In the genomic region with DNA sequence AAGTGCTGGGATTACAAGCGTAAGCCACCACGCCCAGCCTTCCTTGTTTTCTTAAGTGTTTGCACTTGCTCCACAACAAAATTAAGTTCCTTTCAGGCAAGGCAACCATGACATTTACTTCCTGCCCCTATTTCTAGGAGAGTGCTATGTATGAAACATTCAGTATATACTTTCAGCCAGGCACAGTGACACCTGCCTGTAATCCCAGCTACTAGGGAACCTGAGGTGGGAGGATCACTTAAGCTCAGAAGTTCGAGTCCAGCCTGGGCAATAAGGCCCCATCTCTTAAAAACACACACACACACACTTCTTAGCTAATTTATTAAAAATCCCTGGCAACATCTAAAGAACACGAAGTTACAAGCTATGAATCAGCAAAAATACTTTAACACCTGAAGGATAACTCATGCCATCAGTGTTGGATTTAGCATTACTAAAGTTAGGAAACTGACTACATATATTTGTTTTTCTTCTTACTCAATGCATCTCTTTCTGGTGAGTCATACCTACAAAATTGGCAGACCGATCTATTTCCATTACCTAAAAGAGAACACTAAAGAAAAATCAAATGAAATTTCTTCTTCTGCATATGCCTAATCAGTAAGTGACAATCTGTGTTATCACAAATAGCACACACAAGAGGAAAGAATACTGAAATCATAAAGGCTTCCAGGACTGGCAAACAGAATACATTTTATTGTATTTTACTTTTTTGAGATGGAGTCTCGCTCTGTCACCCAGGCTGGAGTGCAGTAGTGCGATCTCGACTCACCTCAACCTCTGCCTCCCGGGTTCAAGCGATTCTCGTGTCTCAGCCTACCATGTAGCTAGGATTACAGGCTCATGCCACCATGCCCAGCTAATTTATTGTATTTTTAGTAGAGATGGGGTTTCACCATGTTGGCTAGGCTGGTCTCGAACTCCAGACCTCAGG, we compare ENCODE assay signal across 11 cellular contexts. TPM values are rescaled to one million over a fixed set of nuclear protein-coding genes. Genes with fewer than 3 reads are reported as not detected.
A peak's percentile ranks its signal among the peaks of the same experiment; 100 is the strongest.
DNase-seq lines count a peak whose midpoint lies in the region; ATAC-seq, FAIRE-seq and TF ChIP-seq lines count a peak whose summit lies in the region.
"Had no signal": no experiment of that assay in that cellular context is flagged by ENCODE, and none has a peak within 500 bp of the region (broad histone marks: within the 10 kb centered on the region; RNA-seq: fewer than 3 reads in every experiment).

No MANE protein-coding gene starts in this region.

- FAIRE-seq in A549 (lab: Jason Lieb, UNC): peak; percentile 51

- ATAC-seq in A549: peak; percentile 73 to 80
- ATAC-seq in central memory CD8-positive, alpha-beta T cell (replicated peaks; ENCODE audit: extremely low read depth, poor library complexity, severe bottlenecking): no peak
- ATAC-seq in lower lobe of right lung: peak; percentile 76 to 88
- ATAC-seq in GM18858 (IDR thresholded peaks at IDR 0.05; ENCODE audit: unreplicated experiment): no peak

- intact Hi-C loops in lower lobe of right lung (cut with DNase I): no loop called here

- TF ChIP-seq CTCF in A549 (IDR thresholded peaks at IDR 0.05) (no peak), lower lobe of right lung (IDR thresholded peaks at IDR 0.05) (no peak)

- in situ Hi-C loops in HAP-1 (cut with MboI; ENCODE audit: low sequenced_read_pairs): no loop called here

- DNase-seq in A549 (ENCODE audit: low read depth in 1 of 2, low spot score in 1 of 2) (peak; percentile 35 to 82), HT1080 (ENCODE audit: low read depth) (peak; percentile 91), lower lobe of right lung (no peak), HAP-1 (ENCODE audit: low spot score in 2 of 2) (no peak), HuH-7 (ENCODE audit: low spot score) (no peak), putamen (ENCODE audit: low spot score) (no peak)
- DNase-seq in central memory CD8-positive, alpha-beta T cell (ENCODE audit: low spot score in 2 of 2): no peak
- DNase-seq: activated CD4-positive, alpha-beta T cell treated with anti-CD3 and anti-CD28 coated beads for 48 hours; NCI-H1417; stimulated activated CD4-positive, alpha-beta T cell treated with anti-CD3 and anti-CD28 coated beads, Interleukin-4, amount 100 ng/mL, for 1 hour had no signal

- H3K9me3 ChIP-seq in A549 (no peaks in the 10 kb centered on the region), lower lobe of right lung (no peaks in the 10 kb centered on the region), HAP-1 (no peaks in the 10 kb centered on the region; the same call in 1 of the 2 replicates)

- H3K27me3 Mint-ChIP-seq in central memory CD8-positive, alpha-beta T cell: no peaks in the 10 kb centered on the region

- H3K9me3 Mint-ChIP-seq in central memory CD8-positive, alpha-beta T cell: no peaks in the 10 kb centered on the region

- peak; percentile 55 to 66; a peak in 2 of 5 replicates for TF ChIP-seq EP300 in A549 (IDR thresholded peaks at IDR 0.05)

- peak overlapping the region; percentile 75 to 82 for H3K27ac ChIP-seq in A549
- peak overlapping the region; percentile 4 for H3K27ac ChIP-seq in lower lobe of right lung

- no peak for TF ChIP-seq POLR2A in A549 (IDR thresholded peaks at IDR 0.05; ENCODE audit: low read length)

- POLR2A ChIA-PET in A549 (lab: Yijun Ruan, JAX): interaction anchor here (1.1 kb wide), 1 partner anchor 13 kb away, joined by 4 read pairs; no protein-coding TSS in a partner anchor

- H3K4me3 Mint-ChIP-seq in central memory CD8-positive, alpha-beta T cell: no peak overlapping the region

- peaks cover 84% of the 10 kb centered on the region for H3K4me1 ChIP-seq in A549
- peaks cover 14% of the 10 kb centered on the region for H3K4me1 ChIP-seq in lower lobe of right lung
- H3K4me1 ChIP-seq in HAP-1: peaks cover 15% of the 10 kb centered on the region

- H3K27ac Mint-ChIP-seq in central memory CD8-positive, alpha-beta T cell (ENCODE audit: low read depth): peak overlapping the region; percentile 25

- CTCF ChIA-PET in A549 (lab: Yijun Ruan, JAX): interaction anchor here (1.2 to 1.7 kb wide), 4 partner anchors 9 to 61 kb away, joined by 3 to 4 read pairs (median 3); no protein-coding TSS in a partner anchor

- peak overlapping the region; percentile 65 for H3K4me2 ChIP-seq in A549

- 36% methylated on average over 12 of the region's 12 CpGs for WGBS in A549 (ENCODE audit: missing lambda C conversion rate)

- TF ChIP-seq RAD21 in A549 (conservative IDR thresholded peaks at IDR 0.05 in 1 of 2, IDR thresholded peaks at IDR 0.05 in 1 of 2): no peak

- H3K4me1 Mint-ChIP-seq in central memory CD8-positive, alpha-beta T cell: peaks cover 23% of the 10 kb centered on the region

- no peaks in the 10 kb centered on the region for H3K27me3 ChIP-seq in lower lobe of right lung (ENCODE audit: low read depth)
- no peaks in the 10 kb centered on the region for H3K27me3 ChIP-seq in HAP-1 (ENCODE audit: low read depth)

- peaks cover 35% of the 10 kb centered on the region for H3K36me3 ChIP-seq in lower lobe of right lung
- H3K36me3 ChIP-seq in HAP-1 (replicated peaks): peaks cover 4% of the 10 kb centered on the region; the same call in 1 of the 2 replicates

- peaks cover 25% of the 10 kb centered on the region for H3K36me3 Mint-ChIP-seq in central memory CD8-positive, alpha-beta T cell (ENCODE audit: insufficient read depth)

- no peak overlapping the region for H3K4me3 ChIP-seq in A549
- no peak overlapping the region for H3K4me3 ChIP-seq in lower lobe of right lung
- H3K4me3 ChIP-seq in HAP-1: no peak overlapping the region

TF ChIP-seq in A549, 52 proteins besides CTCF, POLR2A, EP300 and RAD21 (continues in another document):
- TF ChIP-seq RARB (CRISPR knock-in tag; IDR thresholded peaks at IDR 0.05) (0 out of 2 replicates have a peak, but pooled peaks have one; percentile 8), HOXA7 (CRISPR knock-in tag; IDR thresholded peaks at IDR 0.05) (no peak), ZSCAN20 (CRISPR knock-in tag; IDR thresholded peaks at IDR 0.05) (no peak), FOXS1 (CRISPR knock-in tag; IDR thresholded peaks at IDR 0.05) (peak; percentile 35; the same call in 1 of the 2 replicates), HEYL (CRISPR knock-in tag; IDR thresholded peaks at IDR 0.05) (no peak), EHMT2 (IDR thresholded peaks at IDR 0.05; ENCODE audit: low read depth) (no peak), PHF8 (IDR thresholded peaks at IDR 0.05; ENCODE audit: borderline replicate concordance, low read depth) (no peak), JUNB (IDR thresholded peaks at IDR 0.05) (peak; percentile 93), HOXB13 (CRISPR knock-in tag; IDR thresholded peaks at IDR 0.05; ENCODE audit: low read depth) (no peak), ZNF302 (CRISPR knock-in tag; IDR thresholded peaks at IDR 0.05) (no peak), CHD4 (IDR thresholded peaks at IDR 0.05; ENCODE audit: borderline replicate concordance) (no peak), SMC3 (IDR thresholded peaks at IDR 0.05) (no peak), CEBPB (IDR thresholded peaks at IDR 0.05) (peak; percentile 79 to 89), ESRRA (IDR thresholded peaks at IDR 0.05; ENCODE audit: borderline replicate concordance, low read length) (no peak), FOSB (CRISPR knock-in tag; IDR thresholded peaks at IDR 0.05) (no peak), GATA3 (IDR thresholded peaks at IDR 0.05; ENCODE audit: borderline replicate concordance) (peak; percentile 78; the same call in 1 of the 2 replicates), NPAS2 (CRISPR knock-in tag; IDR thresholded peaks at IDR 0.05; ENCODE audit: borderline replicate concordance) (no peak), NFE2L2 (conservative IDR thresholded peaks at IDR 0.05; ENCODE audit: low read length) (peak; percentile 64), RNF2 (IDR thresholded peaks at IDR 0.05; ENCODE audit: borderline replicate concordance, low read depth) (no peak), EHF (CRISPR knock-in tag; IDR thresholded peaks at IDR 0.05) (no peak)
- TF ChIP-seq, protein P1, sequence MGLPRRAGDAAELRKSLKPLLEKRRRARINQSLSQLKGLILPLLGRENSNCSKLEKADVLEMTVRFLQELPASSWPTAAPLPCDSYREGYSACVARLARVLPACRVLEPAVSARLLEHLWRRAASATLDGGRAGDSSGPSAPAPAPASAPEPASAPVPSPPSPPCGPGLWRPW (IDR thresholded peaks at IDR 0.05): no peak
- TF ChIP-seq, protein P2, sequence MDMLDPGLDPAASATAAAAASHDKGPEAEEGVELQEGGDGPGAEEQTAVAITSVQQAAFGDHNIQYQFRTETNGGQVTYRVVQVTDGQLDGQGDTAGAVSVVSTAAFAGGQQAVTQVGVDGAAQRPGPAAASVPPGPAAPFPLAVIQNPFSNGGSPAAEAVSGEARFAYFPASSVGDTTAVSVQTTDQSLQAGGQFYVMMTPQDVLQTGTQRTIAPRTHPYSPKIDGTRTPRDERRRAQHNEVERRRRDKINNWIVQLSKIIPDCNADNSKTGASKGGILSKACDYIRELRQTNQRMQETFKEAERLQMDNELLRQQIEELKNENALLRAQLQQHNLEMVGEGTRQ (IDR thresholded peaks at IDR 0.05): no peak
- TF ChIP-seq, protein P3, sequence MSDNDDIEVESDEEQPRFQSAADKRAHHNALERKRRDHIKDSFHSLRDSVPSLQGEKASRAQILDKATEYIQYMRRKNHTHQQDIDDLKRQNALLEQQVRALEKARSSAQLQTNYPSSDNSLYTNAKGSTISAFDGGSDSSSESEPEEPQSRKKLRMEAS (IDR thresholded peaks at IDR 0.05): peak; percentile 27; the same call in 1 of the 2 replicates

RNA-seq across cellular contexts. Expression of gene RNF115, which starts 41.5 kb away (rescaled TPM):
- polyA plus RNA-seq in A549 (2011; rRNA removed): 18.4 and 18.8 TPM in 2 replicates
- polyA plus RNA-seq in A549 (2012; cell fraction: cytosol; rRNA removed): 3.8 and 4.3 TPM in 2 replicates
- polyA plus RNA-seq in A549 (2012; cell fraction: nucleus; rRNA removed): 4.0 and 6.1 TPM in 2 replicates
- polyA plus RNA-seq in A549 (2017; fragmentation: RNase III; extraction: RNeasy Plus Mini Kit Qiagen cat#74134 plus additional on column Dnase treatment): 8.5 to 9.3 TPM (median 9.2 TPM) in 3 replicates
- polyA minus RNA-seq in A549 (2011; rRNA and poly(A)+ RNA removed): 10.3 and 11.9 TPM in 2 replicates
- 7.5 and 9.3 TPM in 2 replicates for total RNA-seq in HT1080 (2014; rRNA removed; shearing (Covaris generic))
- 5.6 TPM in 2 replicates for polyA plus RNA-seq in HT1080 (2015; cell fraction: cytosol; rRNA removed)
- 6.9 and 9.7 TPM in 2 replicates for polyA plus RNA-seq in HT1080 (2015; cell fraction: nucleus; rRNA removed)
- total RNA-seq in lower lobe of right lung: 14.2 TPM

RNA-seq across cellular contexts. Expression of gene POLR3C, which starts 41.6 kb away (rescaled TPM):
- polyA plus RNA-seq in A549 (2011; rRNA removed) (58.3 and 65.0 TPM in 2 replicates), A549 (2017; fragmentation: RNase III; extraction: RNeasy Plus Mini Kit Qiagen cat#74134 plus additional on column Dnase treatment) (26.9 to 29.5 TPM (median 28.1 TPM) in 3 replicates)
- 29.7 and 30.5 TPM in 2 replicates for polyA plus RNA-seq in A549 (2012; cell fraction: cytosol; rRNA removed)
- polyA plus RNA-seq in A549 (2012; cell fraction: nucleus; rRNA removed): 21.2 and 28.0 TPM in 2 replicates
- polyA minus RNA-seq in A549 (2011; rRNA and poly(A)+ RNA removed): 58.5 and 59.1 TPM in 2 replicates
- 51.1 and 56.4 TPM in 2 replicates for total RNA-seq in HT1080 (2014; rRNA removed; shearing (Covaris generic))
- 37.1 and 37.8 TPM in 2 replicates for polyA plus RNA-seq in HT1080 (2015; cell fraction: cytosol; rRNA removed)
- 50.5 and 52.2 TPM in 2 replicates for polyA plus RNA-seq in HT1080 (2015; cell fraction: nucleus; rRNA removed)
- total RNA-seq in lower lobe of right lung: 26.3 TPM

Comparison
In these comparisons a context has a peak if more than half of its experiments do, and no peak if none do; other contexts are left out.
1. ATAC-seq: peak in A549 (2 of 2) and lower lobe of right lung (2 of 2); none in central memory CD8-positive, alpha-beta T cell (single experiment) and GM18858 (single experiment).
2. DNase-seq: peak in A549 (2 of 2) and HT1080 (single experiment); none in central memory CD8-positive, alpha-beta T cell (0 of 2), lower lobe of right lung (single experiment), HAP-1 (0 of 2), HuH-7 (single experiment) and putamen (single experiment).